Comparison of ENCODE assay signal across 1 cellular context in genomic region chr15:29822685-29823459, GRCh38.
TF ChIP-seq lines count a peak whose summit lies in the region.

No MANE protein-coding gene starts in this region.

TF ChIP-seq in HepG2, 621 proteins besides CTCF, POLR2A, EP300 and RAD21 (continued from another document and continues in another):
- no peak; the same call in 1 of the 2 replicates for TF ChIP-seq GABPB1 (CRISPR knock-in tag; IDR thresholded peaks at IDR 0.05)
- TF ChIP-seq ZNF546 (CRISPR knock-in tag; conservative IDR thresholded peaks at IDR 0.05) = no peak
- TF ChIP-seq FOXA1 (IDR thresholded peaks at IDR 0.05) = no peak
- TF ChIP-seq FOXA1 (CRISPR knock-in tag; IDR thresholded peaks at IDR 0.05) = peak; percentile 68
- peak; percentile 53; the same call in 1 of the 2 replicates for TF ChIP-seq MIER3 (CRISPR knock-in tag; IDR thresholded peaks at IDR 0.05; ENCODE audit: borderline replicate concordance)
- TF ChIP-seq ZNF580 (CRISPR knock-in tag; IDR thresholded peaks at IDR 0.05; ENCODE audit: borderline replicate concordance, low read depth) = 0 out of 2 replicates have a peak, but pooled peaks have one; percentile 57
- peak; percentile 50; the same call in 1 of the 2 replicates for TF ChIP-seq MXD4 (CRISPR knock-in tag; IDR thresholded peaks at IDR 0.05)
- TF ChIP-seq NCOA1 (CRISPR knock-in tag; IDR thresholded peaks at IDR 0.05) = no peak
- no peak for TF ChIP-seq ETV5 (CRISPR knock-in tag; IDR thresholded peaks at IDR 0.05; ENCODE audit: borderline replicate concordance)
- TF ChIP-seq ZNF883 (CRISPR knock-in tag; IDR thresholded peaks at IDR 0.05; ENCODE audit: not compliant biosample characterization) = peak; percentile 29
- TF ChIP-seq KDM5B (CRISPR knock-in tag; IDR thresholded peaks at IDR 0.05; ENCODE audit: borderline replicate concordance) = no peak
- TF ChIP-seq NR2C2 (CRISPR knock-in tag; IDR thresholded peaks at IDR 0.05; ENCODE audit: borderline replicate concordance) = 0 out of 2 replicates have a peak, but pooled peaks have one; percentile 34
- TF ChIP-seq AHDC1 (CRISPR knock-in tag; IDR thresholded peaks at IDR 0.05; ENCODE audit: borderline replicate concordance) = 0 out of 2 replicates have a peak, but pooled peaks have one; percentile 43
- no peak for TF ChIP-seq SRSF9 (IDR thresholded peaks at IDR 0.05; ENCODE audit: borderline replicate concordance, insufficient read depth, low read depth, low read length, poor library complexity, severe bottlenecking)
- TF ChIP-seq ARID4A (CRISPR knock-in tag; IDR thresholded peaks at IDR 0.05; ENCODE audit: borderline replicate concordance) = peak; percentile 66
- TF ChIP-seq TARDBP (CRISPR knock-in tag; IDR thresholded peaks at IDR 0.05) = peak; percentile 53; the same call in 1 of the 2 replicates
- no peak for TF ChIP-seq KDM3A (CRISPR knock-in tag; IDR thresholded peaks at IDR 0.05; ENCODE audit: low read depth)
- no peak for TF ChIP-seq NCOR1 (IDR thresholded peaks at IDR 0.05; ENCODE audit: borderline replicate concordance, low read length)
- no peak for TF ChIP-seq ZNF775 (CRISPR knock-in tag; IDR thresholded peaks at IDR 0.05; ENCODE audit: borderline replicate concordance)
- TF ChIP-seq ZHX1 (CRISPR knock-in tag; IDR thresholded peaks at IDR 0.05; ENCODE audit: low read depth) = peak; percentile 54; the same call in 1 of the 2 replicates
- TF ChIP-seq RARA (CRISPR knock-in tag; IDR thresholded peaks at IDR 0.05) = peak; percentile 23; the same call in 1 of the 2 replicates
- 0 out of 2 replicates have a peak, but pooled peaks have one; percentile 27 for TF ChIP-seq IRF9 (CRISPR knock-in tag; IDR thresholded peaks at IDR 0.05; ENCODE audit: borderline replicate concordance)
- no peak for TF ChIP-seq ZNF318 (CRISPR knock-in tag; IDR thresholded peaks at IDR 0.05)
- no peak for TF ChIP-seq ZNF503 (CRISPR knock-in tag; IDR thresholded peaks at IDR 0.05)
- peak; percentile 36; the same call in 1 of the 2 replicates for TF ChIP-seq ZMYM4 (CRISPR knock-in tag; IDR thresholded peaks at IDR 0.05)
- no peak for TF ChIP-seq ZNF749 (CRISPR knock-in tag; IDR thresholded peaks at IDR 0.05; ENCODE audit: borderline replicate concordance)
- TF ChIP-seq ZNF331 (CRISPR knock-in tag; IDR thresholded peaks at IDR 0.05) = 0 out of 2 replicates have a peak, but pooled peaks have one; percentile 35
- TF ChIP-seq MIXL1 (CRISPR knock-in tag; IDR thresholded peaks at IDR 0.05) = 0 out of 2 replicates have a peak, but pooled peaks have one; percentile 11
